20 cellular contexts compared by ENCODE assay signal in the genomic region with DNA sequence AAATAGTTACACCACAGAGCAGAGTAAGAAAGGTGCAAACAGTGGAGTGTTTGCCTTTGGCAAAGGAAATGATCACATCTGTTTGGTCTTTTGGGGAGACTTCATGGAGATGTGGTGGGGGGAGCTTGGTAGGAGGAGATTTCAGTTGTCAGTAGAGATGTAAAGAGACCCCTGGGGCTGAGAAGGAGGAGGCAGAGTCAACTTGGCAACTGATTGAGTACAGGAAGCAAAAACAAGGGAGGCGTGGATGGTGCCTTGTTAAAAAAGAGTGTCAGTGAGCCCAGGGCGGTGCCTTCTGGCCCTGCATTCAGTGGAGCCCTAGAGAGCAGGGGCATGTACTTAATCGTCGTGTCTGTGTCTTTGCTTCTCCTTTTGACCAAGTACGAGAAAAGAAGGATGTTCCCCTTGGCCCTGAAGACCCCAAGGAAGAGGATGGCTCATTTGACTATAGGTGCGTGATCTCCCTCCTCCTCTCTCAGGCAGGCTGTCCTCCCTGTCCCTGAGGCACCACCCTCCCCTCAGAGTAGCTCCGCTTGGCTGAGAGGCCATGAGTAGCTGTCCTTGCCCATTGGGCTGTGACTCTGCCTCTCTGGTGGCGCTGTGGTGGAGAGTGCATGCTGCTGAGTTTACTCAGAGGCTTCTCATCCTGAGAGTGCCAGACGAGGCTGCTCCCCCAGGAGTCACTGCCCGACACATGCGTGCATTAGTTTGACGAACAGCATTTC. TPM values are rescaled to one million over a fixed set of nuclear protein-coding genes. Genes with fewer than 3 reads are reported as not detected.
A peak's percentile ranks its signal among the peaks of the same experiment; 100 is the strongest.
DNase-seq lines count a peak whose midpoint lies in the region; TF ChIP-seq lines count a peak whose summit lies in the region.
"Had no signal": no experiment of that assay in that cellular context is flagged by ENCODE, and none has a peak within 500 bp of the region (broad histone marks: within the 10 kb centered on the region; RNA-seq: fewer than 3 reads in every experiment).

No MANE protein-coding gene starts in this region.

- H3K79me2 ChIP-seq in hepatocyte, result no peaks in the 10 kb centered on the region

- H3K27me3 Mint-ChIP-seq in neural crest cell (ENCODE audit: low read depth) (peaks cover 11% of the 10 kb centered on the region), endothelial cell (ENCODE audit: unreplicated experiment) (peaks cover 12% of the 10 kb centered on the region)
- H3K27me3 Mint-ChIP-seq: activated CD8-positive, alpha-beta memory T cell treated with anti-CD3 and anti-CD28 coated beads, Interleukin-2, amount 10 ng/mL, durations not matched to agents 7 days and 5 days had no signal

- no peak overlapping the region for H2AFZ ChIP-seq in hepatocyte

- no peak overlapping the region for H3K27ac ChIP-seq in BLaER1 treated with 17β-estradiol and CSF1 and Interleukin-3, amounts not matched to agents 10 nM and 100 nM
- H3K27ac ChIP-seq in VCaP, result peak overlapping the region; percentile 93
- H3K27ac ChIP-seq in hepatocyte, result no peak overlapping the region
- H3K27ac ChIP-seq: sigmoid colon, SK-N-MC, stomach had no signal

- 78% methylated on average over 12 of the region's 12 CpGs for WGBS in hepatocyte (ENCODE audit: low lambda C conversion rate, missing lambda C conversion rate)

- peaks cover 0 to 9% (median 0%) of the 10 kb centered on the region in 11 experiments; a peak in 4 of 22 replicates for H3K27me3 ChIP-seq in BLaER1 treated with 17β-estradiol and CSF1 and Interleukin-3, amounts not matched to agents 10 nM and 100 nM
- no peaks in the 10 kb centered on the region for H3K27me3 ChIP-seq in hepatocyte
- H3K27me3 ChIP-seq: sigmoid colon, stomach had no signal

- no peak overlapping the region for H3K9ac ChIP-seq in BLaER1 treated with 17β-estradiol and CSF1 and Interleukin-3, amounts not matched to agents 10 nM and 100 nM

- H3K4me2 ChIP-seq in BLaER1 treated with 17β-estradiol and CSF1 and Interleukin-3, amounts not matched to agents 10 nM and 100 nM, result peak overlapping the region in 8 of 11 experiments; percentile 19 to 58 (median 43); a peak in 14 of 22 replicates
- no peak overlapping the region for H3K4me2 ChIP-seq in hepatocyte

- H3K9me2 ChIP-seq in hepatocyte (replicated peaks; ENCODE audit: insufficient read depth), result no peaks in the 10 kb centered on the region

- DNase-seq in GOT3 (lab: John Stamatoyannopoulos, UW) (peak; percentile 6), neural crest cell (ENCODE audit: low read depth, low spot score) (no peak), hepatocyte (ENCODE audit: low spot score) (no peak), endothelial cell (ENCODE audit: low spot score) (no peak), cerebellum (ENCODE audit: low spot score) (no peak)
- DNase-seq in activated CD8-positive, alpha-beta memory T cell treated with anti-CD3 and anti-CD28 coated beads, Interleukin-2, amount 50 U/mL, for 4 hours, result no peak
- DNase-seq: activated CD8-positive, alpha-beta memory T cell treated with anti-CD3 and anti-CD28 coated beads, Interleukin-2, amount 10 ng/mL, durations not matched to agents 7 days and 5 days; activated effector memory CD4-positive, alpha-beta T cell treated with anti-CD3 and anti-CD28 coated beads, Interleukin-2, amount 50 U/mL, for 16 hours; cerebellar nuclear complex; left colon; NCI-H526; nucleus accumbens; sigmoid colon; stimulated activated CD4-positive, alpha-beta T cell treated with anti-CD3 and anti-CD28 coated beads, Interleukin-1b, Interleukin-23, amount 100 ng/mL, for 48 hours; stomach; T1000 had no signal

- H3K4me3 Mint-ChIP-seq in neural crest cell (no peak overlapping the region), endothelial cell (ENCODE audit: unreplicated experiment) (no peak overlapping the region)
- H3K4me3 Mint-ChIP-seq: activated CD8-positive, alpha-beta memory T cell treated with anti-CD3 and anti-CD28 coated beads, Interleukin-2, amount 10 ng/mL, durations not matched to agents 7 days and 5 days had no signal

- peaks cover 0 to 23% (median 0%) of the 10 kb centered on the region in 11 experiments; a peak in 2 of 22 replicates for H4K20me1 ChIP-seq in BLaER1 treated with 17β-estradiol and CSF1 and Interleukin-3, amounts not matched to agents 10 nM and 100 nM
- no peaks in the 10 kb centered on the region for H4K20me1 ChIP-seq in hepatocyte (ENCODE audit: insufficient read depth, poor library complexity, severe bottlenecking)

- no peaks in the 10 kb centered on the region for H3K9me3 ChIP-seq in BLaER1 treated with 17β-estradiol and CSF1 and Interleukin-3, amounts not matched to agents 10 nM and 100 nM (replicated peaks in 1 of 11)
- H3K9me3 ChIP-seq in hepatocyte (ENCODE audit: low read depth), result no peaks in the 10 kb centered on the region
- H3K9me3 ChIP-seq: sigmoid colon, stomach had no signal

- H3K36me3 Mint-ChIP-seq in neural crest cell (ENCODE audit: low read depth) (no peaks in the 10 kb centered on the region), endothelial cell (ENCODE audit: low read depth, unreplicated experiment) (no peaks in the 10 kb centered on the region)
- H3K36me3 Mint-ChIP-seq: activated CD8-positive, alpha-beta memory T cell treated with anti-CD3 and anti-CD28 coated beads, Interleukin-2, amount 10 ng/mL, durations not matched to agents 7 days and 5 days had no signal

- no peak overlapping the region for H3K4me3 ChIP-seq in BLaER1 treated with 17β-estradiol and CSF1 and Interleukin-3, amounts not matched to agents 10 nM and 100 nM
- H3K4me3 ChIP-seq in hepatocyte, result no peak overlapping the region
- H3K4me3 ChIP-seq: sigmoid colon, SK-N-MC, stomach had no signal

- peaks cover 0 to 32% (median 24%) of the 10 kb centered on the region in 10 experiments; a peak in 14 of 20 replicates for H3K4me1 ChIP-seq in BLaER1 treated with 17β-estradiol and CSF1 and Interleukin-3, amounts not matched to agents 10 nM and 100 nM
- peaks cover 4% of the 10 kb centered on the region for H3K4me1 ChIP-seq in hepatocyte (ENCODE audit: insufficient read depth)

- H3K4me1 Mint-ChIP-seq in neural crest cell (peaks cover 21% of the 10 kb centered on the region), endothelial cell (ENCODE audit: unreplicated experiment) (no peaks in the 10 kb centered on the region)
- H3K4me1 Mint-ChIP-seq: activated CD8-positive, alpha-beta memory T cell treated with anti-CD3 and anti-CD28 coated beads, Interleukin-2, amount 10 ng/mL, durations not matched to agents 7 days and 5 days had no signal

- peak overlapping the region; percentile 87 for H3K27ac Mint-ChIP-seq in neural crest cell (ENCODE audit: unreplicated experiment)
- no peak overlapping the region for H3K27ac Mint-ChIP-seq in endothelial cell (ENCODE audit: unreplicated experiment)
- H3K27ac Mint-ChIP-seq: activated CD8-positive, alpha-beta memory T cell treated with anti-CD3 and anti-CD28 coated beads, Interleukin-2, amount 10 ng/mL, durations not matched to agents 7 days and 5 days had no signal

- H3K36me3 ChIP-seq in BLaER1 treated with 17β-estradiol and CSF1 and Interleukin-3, amounts not matched to agents 10 nM and 100 nM, result no peaks in the 10 kb centered on the region
- H3K36me3 ChIP-seq in hepatocyte (replicated peaks; ENCODE audit: insufficient read depth, low read depth), result no peaks in the 10 kb centered on the region

- TF ChIP-seq CTCF in VCaP (conservative IDR thresholded peaks at IDR 0.05) (no peak), neural crest cell (conservative IDR thresholded peaks at IDR 0.05) (no peak), hepatocyte (IDR thresholded peaks at IDR 0.05; ENCODE audit: poor library complexity) (no peak), endothelial cell (IDR thresholded peaks at IDR 0.05; ENCODE audit: unreplicated experiment) (no peak)

- no peaks in the 10 kb centered on the region for H3K9me3 Mint-ChIP-seq in neural crest cell
- no peaks in the 10 kb centered on the region for H3K9me3 Mint-ChIP-seq in endothelial cell (ENCODE audit: unreplicated experiment)

RNA-seq across cellular contexts. Expression of a gene that starts 30.4 kb away (rescaled TPM):
- total RNA-seq in neural crest cell (24.9 and 26.3 TPM in 2 replicates), hepatocyte (0.36 and 9.7 TPM in 2 replicates), endothelial cell (ENCODE audit: unreplicated experiment) (0.10 TPM), cerebellum (47.4 TPM)
- 0.49 TPM in 1 of 2 replicates, not detected in the other for polyA plus RNA-seq in hepatocyte
- total RNA-seq: activated CD8-positive, alpha-beta memory T cell treated with anti-CD3 and anti-CD28 coated beads, Interleukin-2, amount 10 ng/mL, durations not matched to agents 7 days and 5 days; fibroblast of villous mesenchyme had no signal
